Comparison of ENCODE assay signal across 8 cellular contexts in the genomic region with DNA sequence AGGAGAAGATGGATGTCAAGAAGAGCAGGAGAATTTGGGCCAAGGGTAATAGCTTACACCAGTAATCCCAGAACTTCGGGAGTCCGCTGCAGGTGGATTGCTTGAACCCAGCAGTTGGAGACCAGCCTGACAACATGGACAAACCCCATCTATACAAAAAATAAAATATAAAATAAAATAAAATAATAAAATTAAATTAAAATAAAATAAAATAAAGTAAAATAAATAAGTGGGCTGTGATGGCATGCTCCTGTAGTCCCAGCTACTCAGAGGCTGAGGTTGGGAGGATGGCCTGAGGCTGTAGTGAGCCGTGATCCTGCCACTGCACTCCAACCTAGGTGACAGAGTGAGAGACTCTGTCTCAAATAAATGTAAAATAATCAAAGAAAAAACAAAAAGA.
"Had no signal": no experiment of that assay in that cellular context is flagged by ENCODE, and none has a peak within 500 bp of the region (broad histone marks: within the 10 kb centered on the region; RNA-seq: fewer than 3 reads in every experiment).

No MANE protein-coding gene starts in this region.

- H3K4me3 Mint-ChIP-seq: GM23338, H9, HFFc6 had no signal

- H3K4me1 Mint-ChIP-seq: H9 had no signal

- ATAC-seq: GM23338, HCT116 had no signal

- H3K27ac Mint-ChIP-seq: GM23338, H9, HFFc6 had no signal

- DNase-seq: GM23248, GOT3, H7, H9, HCEC 1CT, HFFc6 had no signal
